10 cellular contexts compared by ENCODE assay signal in genomic region chrX:103586659-103587058, GRCh38. TPM values are rescaled to one million over a fixed set of nuclear protein-coding genes. Genes with fewer than 3 reads are reported as not detected.
A peak's percentile ranks its signal among the peaks of the same experiment; 100 is the strongest.
DNase-seq lines count a peak whose midpoint lies in the region; ATAC-seq and TF ChIP-seq lines count a peak whose summit lies in the region.
"Had no signal": no experiment of that assay in that cellular context is flagged by ENCODE, and none has a peak within 500 bp of the region (broad histone marks: within the 10 kb centered on the region; RNA-seq: fewer than 3 reads in every experiment).

No MANE protein-coding gene starts in this region.

- intact Hi-C loops in HCT116 (cut with micrococcal nuclease): loop anchor here (10.0 kb wide), 1 partner anchor 88 kb away; no protein-coding TSS in a partner anchor
- intact Hi-C loops in activated T-helper 2 cell treated with anti-CD3 and anti-CD28 coated beads, Interferon-gamma antibody, Interleukin-2, Interleukin-4, amounts not matched to agents 10 μg/mL and 5 μg/mL and 100 μg/mL, durations not matched to agents 14 hours and 24 hours and 36 hours (cut with micrococcal nuclease): no loop called here
- intact Hi-C loops in posterior cingulate gyrus (cut with DNase I): loop anchor here (2.0 kb wide), 1 partner anchor 42 kb away; the partner anchor contains the start of gene TCEAL1

- no peaks in the 10 kb centered on the region; a peak in 1 of 4 replicates for H3K36me3 ChIP-seq in HCT116 (ENCODE audit: control insufficient read depth in 1 of 2, insufficient read depth in 2 of 2, low read length in 2 of 2)
- H3K36me3 ChIP-seq in iPS-18a (ENCODE audit: control insufficient read depth, low read depth, low read length): peaks cover 13% of the 10 kb centered on the region

- H3K4me2 ChIP-seq in HCT116 (ENCODE audit: low read length): peak overlapping the region; percentile 72

- BruUV-seq in HCT116 (replicated peaks; lab: Mats Ljungman, UMichigan): no TSS peak

- DNase-seq in HCT116 (ENCODE audit: low read depth, low spot score) (no peak), NCI-H345 treated with DMSO at 0.1 percent for 48 hours (lab: John Stamatoyannopoulos, UW; ENCODE audit: unreplicated experiment) (no peak), RWPE1 (ENCODE audit: low spot score) (no peak), posterior cingulate gyrus (no peak)
- no peak for DNase-seq in activated T-helper 2 cell treated with anti-CD3 and anti-CD28 coated beads, Interferon-gamma antibody, Interleukin-2, Interleukin-4, amounts not matched to agents 10 μg/mL and 5 μg/mL and 100 μg/mL, durations not matched to agents 14 hours and 24 hours and 36 hours (ENCODE audit: low spot score)
- DNase-seq: activated CD4-positive, CD25-positive, alpha-beta regulatory T cell treated with anti-CD3 and anti-CD28 coated beads, Interleukin-2, amount 50 U/mL, for 72 hours; NCI-H1930 had no signal

- H3K27me3 Mint-ChIP-seq in activated T-helper 2 cell treated with anti-CD3 and anti-CD28 coated beads, Interferon-gamma antibody, Interleukin-2, Interleukin-4, amounts not matched to agents 10 μg/mL and 5 μg/mL and 100 μg/mL, durations not matched to agents 14 hours and 24 hours and 36 hours (ENCODE audit: low read depth): peaks cover 10% of the 10 kb centered on the region
- no peaks in the 10 kb centered on the region for H3K27me3 Mint-ChIP-seq in stimulated activated memory B cell treated with anti-CD40 and anti-IgM and Interleukin-4, amounts not matched to agents 10 μg/mL and 1 μg/mL and 100 μg/mL, for 72 hours

- no peak overlapping the region for H3K27ac Mint-ChIP-seq in activated T-helper 2 cell treated with anti-CD3 and anti-CD28 coated beads, Interferon-gamma antibody, Interleukin-2, Interleukin-4, amounts not matched to agents 10 μg/mL and 5 μg/mL and 100 μg/mL, durations not matched to agents 14 hours and 24 hours and 36 hours
- peak overlapping the region; percentile 85 for H3K27ac Mint-ChIP-seq in stimulated activated memory B cell treated with anti-CD40 and anti-IgM and Interleukin-4, amounts not matched to agents 10 μg/mL and 1 μg/mL and 100 μg/mL, for 72 hours

- H3K4me3 ChIP-seq in HCT116 (replicated peaks in 1 of 2; ENCODE audit: low read depth in 1 of 2, low read length in 2 of 2) (peak overlapping the region; percentile 68 to 69; a peak in 3 of 4 replicates), iPS-18a (ENCODE audit: low read length) (peak overlapping the region; percentile 93)

- CTCF ChIA-PET in HCT116 (lab: Charles Lee) (no interaction called here), RWPE1 (lab: Yijun Ruan, JAX) (no interaction called here)

- peak overlapping the region; percentile 79 for H3K4me3 Mint-ChIP-seq in activated T-helper 2 cell treated with anti-CD3 and anti-CD28 coated beads, Interferon-gamma antibody, Interleukin-2, Interleukin-4, amounts not matched to agents 10 μg/mL and 5 μg/mL and 100 μg/mL, durations not matched to agents 14 hours and 24 hours and 36 hours (ENCODE audit: low read depth)
- no peak overlapping the region for H3K4me3 Mint-ChIP-seq in stimulated activated memory B cell treated with anti-CD40 and anti-IgM and Interleukin-4, amounts not matched to agents 10 μg/mL and 1 μg/mL and 100 μg/mL, for 72 hours

- RAD21 ChIA-PET in HCT116 (lab: Charles Lee; ENCODE audit: low non-redundant PET in 1 of 2, low total read pairs in 2 of 2, uncharacterized antibody in 2 of 2, unreplicated experiment in 2 of 2): no interaction called here

- H3K9me3 Mint-ChIP-seq in activated T-helper 2 cell treated with anti-CD3 and anti-CD28 coated beads, Interferon-gamma antibody, Interleukin-2, Interleukin-4, amounts not matched to agents 10 μg/mL and 5 μg/mL and 100 μg/mL, durations not matched to agents 14 hours and 24 hours and 36 hours: peaks cover 7% of the 10 kb centered on the region
- H3K9me3 Mint-ChIP-seq in stimulated activated memory B cell treated with anti-CD40 and anti-IgM and Interleukin-4, amounts not matched to agents 10 μg/mL and 1 μg/mL and 100 μg/mL, for 72 hours: no peaks in the 10 kb centered on the region

- peaks cover 3% of the 10 kb centered on the region for H3K4me1 Mint-ChIP-seq in activated T-helper 2 cell treated with anti-CD3 and anti-CD28 coated beads, Interferon-gamma antibody, Interleukin-2, Interleukin-4, amounts not matched to agents 10 μg/mL and 5 μg/mL and 100 μg/mL, durations not matched to agents 14 hours and 24 hours and 36 hours (ENCODE audit: low read depth)
- peaks cover 25% of the 10 kb centered on the region for H3K4me1 Mint-ChIP-seq in stimulated activated memory B cell treated with anti-CD40 and anti-IgM and Interleukin-4, amounts not matched to agents 10 μg/mL and 1 μg/mL and 100 μg/mL, for 72 hours

- POLR2A ChIA-PET in HCT116 (lab: Charles Lee): no interaction called here
- POLR2A ChIA-PET in RWPE1 (lab: Yijun Ruan, JAX; ENCODE audit: low non-redundant PET): no interaction called here

- H3K9me3 ChIP-seq in HCT116 (ENCODE audit: control insufficient read depth in 1 of 2, insufficient read depth in 1 of 2, low read depth in 1 of 2, low read length in 2 of 2) (no peaks in the 10 kb centered on the region), iPS-18a (ENCODE audit: control insufficient read depth, low read depth, low read length) (no peaks in the 10 kb centered on the region)

- TF ChIP-seq POLR2A in HCT116 (IDR thresholded peaks at IDR 0.05; ENCODE audit: borderline replicate concordance, extremely low read depth, insufficient read depth, insufficient read length): no peak

- H4K20me1 ChIP-seq in HCT116 (ENCODE audit: insufficient read depth): no peaks in the 10 kb centered on the region

- no peaks in the 10 kb centered on the region for H3K36me3 Mint-ChIP-seq in activated T-helper 2 cell treated with anti-CD3 and anti-CD28 coated beads, Interferon-gamma antibody, Interleukin-2, Interleukin-4, amounts not matched to agents 10 μg/mL and 5 μg/mL and 100 μg/mL, durations not matched to agents 14 hours and 24 hours and 36 hours (ENCODE audit: low read depth)
- peaks cover 3% of the 10 kb centered on the region for H3K36me3 Mint-ChIP-seq in stimulated activated memory B cell treated with anti-CD40 and anti-IgM and Interleukin-4, amounts not matched to agents 10 μg/mL and 1 μg/mL and 100 μg/mL, for 72 hours

- no peak for TF ChIP-seq RAD21 in HCT116 (IDR thresholded peaks at IDR 0.05; ENCODE audit: low read depth)

- ATAC-seq in HCT116 (no peak), GM18511 (IDR thresholded peaks at IDR 0.05; ENCODE audit: unreplicated experiment) (no peak)
- ATAC-seq in stimulated activated memory B cell treated with anti-CD40 and anti-IgM and Interleukin-4, amounts not matched to agents 10 μg/mL and 1 μg/mL and 100 μg/mL, for 72 hours: no peak

- no peaks in the 10 kb centered on the region for H3K9me2 ChIP-seq in HCT116 (ENCODE audit: insufficient read depth)

- TF ChIP-seq CTCF in HCT116 (IDR thresholded peaks at IDR 0.05 in 2 of 3, conservative IDR thresholded peaks at IDR 0.05 in 1 of 3; ENCODE audit: borderline replicate concordance in 1 of 3, insufficient read depth in 1 of 3, low read depth in 2 of 3, low read length in 2 of 3): no peak
- TF ChIP-seq CTCF in RWPE1 (conservative IDR thresholded peaks at IDR 0.05; ENCODE audit: low read depth): no peak

- no peak overlapping the region for H2AFZ ChIP-seq in HCT116 (ENCODE audit: low read depth, low read length, poor library complexity, severe bottlenecking)

- H3K27ac ChIP-seq in HCT116 (ENCODE audit: low read depth, low read length): no peak overlapping the region
- H3K27ac ChIP-seq in iPS-18a (ENCODE audit: low read length): no peak overlapping the region
- H3K27ac ChIP-seq in RWPE1: no peak overlapping the region

- no peaks in the 10 kb centered on the region for H3K27me3 ChIP-seq in HCT116 (ENCODE audit: insufficient read depth, low read length)
- H3K27me3 ChIP-seq in iPS-18a (ENCODE audit: control insufficient read depth, insufficient read depth, low read length): no peaks in the 10 kb centered on the region

- H3K4me1 ChIP-seq in HCT116 (ENCODE audit: control insufficient read depth in 1 of 2, insufficient read depth in 2 of 2, low read length in 2 of 2) (peaks cover 0 to 4% of the 10 kb centered on the region in 2 experiments; a peak in 1 of 4 replicates), iPS-18a (ENCODE audit: control insufficient read depth, low read depth, low read length) (peaks cover 8% of the 10 kb centered on the region)

- no peak overlapping the region for H3K9ac ChIP-seq in HCT116 (ENCODE audit: low read length)
- H3K9ac ChIP-seq in iPS-18a (ENCODE audit: low read length): no peak overlapping the region

- no peaks in the 10 kb centered on the region for H3K79me2 ChIP-seq in HCT116 (ENCODE audit: insufficient read depth, low read length)

TF ChIP-seq in HCT116, 20 proteins besides CTCF, POLR2A, EP300 and RAD21 (continues in another document):
- TF ChIP-seq EGR1 (IDR thresholded peaks at IDR 0.05; ENCODE audit: low read depth) (no peak), ZFX (IDR thresholded peaks at IDR 0.05) (no peak), CEBPB (IDR thresholded peaks at IDR 0.05; ENCODE audit: low read depth) (no peak), ATF3 (IDR thresholded peaks at IDR 0.05) (no peak), TCF7L2 (IDR thresholded peaks at IDR 0.05; ENCODE audit: borderline replicate concordance, extremely low read depth, insufficient read depth, insufficient read length) (no peak), SP1 (IDR thresholded peaks at IDR 0.05; ENCODE audit: low read depth) (no peak), SRF (IDR thresholded peaks at IDR 0.05; ENCODE audit: low read depth) (no peak), SIN3A (IDR thresholded peaks at IDR 0.05; ENCODE audit: low read depth) (no peak)

RNA-seq across cellular contexts. Expression of gene TCEAL4, which starts 1.3 kb away (rescaled TPM):
- 23.5 TPM for total RNA-seq in HCT116 (2021; ENCODE audit: unreplicated experiment)
- 18.7 and 24.6 TPM in 2 replicates for polyA plus RNA-seq in HCT116 (2012)
- 6.1 TPM in 2 replicates for total RNA-seq in activated T-helper 2 cell treated with anti-CD3 and anti-CD28 coated beads, Interferon-gamma antibody, Interleukin-2, Interleukin-4, amounts not matched to agents 10 μg/mL and 5 μg/mL and 100 μg/mL, durations not matched to agents 14 hours and 24 hours and 36 hours

RNA-seq across cellular contexts. Expression of gene TCEAL3, which starts 21.1 kb away (rescaled TPM):
- total RNA-seq in HCT116 (2021; ENCODE audit: unreplicated experiment): not detected
- not detected in 2 replicates for polyA plus RNA-seq in HCT116 (2012)
- 0.78 and 0.87 TPM in 2 replicates for total RNA-seq in activated T-helper 2 cell treated with anti-CD3 and anti-CD28 coated beads, Interferon-gamma antibody, Interleukin-2, Interleukin-4, amounts not matched to agents 10 μg/mL and 5 μg/mL and 100 μg/mL, durations not matched to agents 14 hours and 24 hours and 36 hours

RNA-seq across cellular contexts. Expression of gene TCEAL1, which starts 42.1 kb away (rescaled TPM):
- not detected for total RNA-seq in HCT116 (2021; ENCODE audit: unreplicated experiment)
- not detected in 2 replicates for polyA plus RNA-seq in HCT116 (2012)
- 4.2 and 5.0 TPM in 2 replicates for total RNA-seq in activated T-helper 2 cell treated with anti-CD3 and anti-CD28 coated beads, Interferon-gamma antibody, Interleukin-2, Interleukin-4, amounts not matched to agents 10 μg/mL and 5 μg/mL and 100 μg/mL, durations not matched to agents 14 hours and 24 hours and 36 hours
